In genomic region chr21:32411366-32412161, GRCh38 we compare ENCODE assay signal across 8 cellular contexts. TPM values are rescaled to one million over a fixed set of nuclear protein-coding genes. Genes with fewer than 3 reads are reported as not detected.
A peak's percentile ranks its signal among the peaks of the same experiment; 100 is the strongest.
DNase-seq lines count a peak whose midpoint lies in the region; ATAC-seq and TF ChIP-seq lines count a peak whose summit lies in the region.

No MANE protein-coding gene starts in this region.

- H3K9me3 ChIP-seq in esophagus muscularis mucosa (no peaks in the 10 kb centered on the region), muscle layer of colon (ENCODE audit: low read length) (no peaks in the 10 kb centered on the region)

- peak overlapping the region; percentile 66 to 89 (median 82) for H3K4me3 ChIP-seq in esophagus muscularis mucosa
- H3K4me3 ChIP-seq in muscle layer of colon (ENCODE audit: low read depth in 1 of 2, low read length in 2 of 2), result peak overlapping the region; percentile 84 to 86

- intact Hi-C loops in Calu3 (cut with micrococcal nuclease; ENCODE audit: unreplicated experiment) (no loop called here), esophagus muscularis mucosa (cut with DNase I) (loop anchor here (2.0 kb wide), 1 partner anchor 37 kb away; no protein-coding TSS in a partner anchor)

- peak; percentile 98 for TF ChIP-seq EP300 in esophagus muscularis mucosa (IDR thresholded peaks at IDR 0.05)

- H3K27me3 Mint-ChIP-seq in Calu3 (ENCODE audit: unreplicated experiment), result peaks cover 47% of the 10 kb centered on the region
- no peaks in the 10 kb centered on the region for H3K27me3 Mint-ChIP-seq in activated T-cell treated with anti-CD3 and anti-CD28 coated beads, Interleukin-2, amount 50 U/mL, for 24 hours

- no peaks in the 10 kb centered on the region for H3K9me3 Mint-ChIP-seq in Calu3 (ENCODE audit: low read depth, unreplicated experiment)
- no peaks in the 10 kb centered on the region for H3K9me3 Mint-ChIP-seq in activated T-cell treated with anti-CD3 and anti-CD28 coated beads, Interleukin-2, amount 50 U/mL, for 24 hours

- CTCF ChIA-PET in Calu3 (lab: Charles Lee), result interaction anchor here (0.6 kb wide), 1 partner anchor 64 kb away, joined by 7 read pairs; no protein-coding TSS in a partner anchor

- no peaks in the 10 kb centered on the region for H3K27me3 ChIP-seq in esophagus muscularis mucosa
- no peaks in the 10 kb centered on the region for H3K27me3 ChIP-seq in muscle layer of colon (ENCODE audit: control insufficient read depth in 1 of 2, insufficient read depth in 2 of 2, low read length in 2 of 2)

- peaks cover 10% of the 10 kb centered on the region for H3K36me3 Mint-ChIP-seq in Calu3 (ENCODE audit: insufficient read depth, unreplicated experiment)
- peaks cover 36% of the 10 kb centered on the region for H3K36me3 Mint-ChIP-seq in activated T-cell treated with anti-CD3 and anti-CD28 coated beads, Interleukin-2, amount 50 U/mL, for 24 hours (ENCODE audit: low read depth)

- H3K27ac Mint-ChIP-seq in Calu3 (ENCODE audit: unreplicated experiment), result no peak overlapping the region
- peak overlapping the region; percentile 96 for H3K27ac Mint-ChIP-seq in activated T-cell treated with anti-CD3 and anti-CD28 coated beads, Interleukin-2, amount 50 U/mL, for 24 hours

- peak overlapping the region; percentile 98 to 100 (median 99) for H3K27ac ChIP-seq in esophagus muscularis mucosa (replicated peaks in 1 of 4)
- peak overlapping the region; percentile 99 for H3K27ac ChIP-seq in muscle layer of colon (ENCODE audit: low read depth, low read length)

- DNase-seq in Calu3 (peak; percentile 45), NCI-H345 (lab: John Stamatoyannopoulos, UW) (peak; percentile 76), esophagus muscularis mucosa (ENCODE audit: extremely low spot score) (peak; percentile 96)
- DNase-seq in activated T-cell treated with anti-CD3 and anti-CD28 coated beads, Interleukin-2, amount 50 U/mL, for 24 hours, result peak; percentile 82
- peak; percentile 28 to 38 for DNase-seq in stimulated activated CD8-positive, alpha-beta memory T cell treated with anti-CD3 and anti-CD28 coated beads, Interleukin-4, amount 100 ng/mL, for 4 hours (ENCODE audit: low read depth in 2 of 2, low spot score in 1 of 2)

- H3K4me1 ChIP-seq in esophagus muscularis mucosa (peaks cover 31 to 63% (median 57%) of the 10 kb centered on the region in 4 donors), muscle layer of colon (ENCODE audit: insufficient read depth, low read length) (peaks cover 34% of the 10 kb centered on the region)

- no TSS peak for BruUV-seq in Calu3 (replicated peaks; lab: Mats Ljungman, UMichigan)

- H3K4me3 Mint-ChIP-seq in Calu3 (ENCODE audit: low read depth, unreplicated experiment), result peak overlapping the region; percentile 79
- peak overlapping the region; percentile 94 for H3K4me3 Mint-ChIP-seq in activated T-cell treated with anti-CD3 and anti-CD28 coated beads, Interleukin-2, amount 50 U/mL, for 24 hours

- no peak for ATAC-seq in HG03108 (IDR thresholded peaks at IDR 0.05; ENCODE audit: unreplicated experiment)
- ATAC-seq in HG03457 (IDR thresholded peaks at IDR 0.05; ENCODE audit: unreplicated experiment), result no peak

- peaks cover 14% of the 10 kb centered on the region for H3K4me1 Mint-ChIP-seq in Calu3 (ENCODE audit: low read depth, unreplicated experiment)
- H3K4me1 Mint-ChIP-seq in activated T-cell treated with anti-CD3 and anti-CD28 coated beads, Interleukin-2, amount 50 U/mL, for 24 hours (ENCODE audit: low read depth), result peaks cover 44% of the 10 kb centered on the region

- peaks cover 0 to 9% (median 0%) of the 10 kb centered on the region in 4 donors for H3K36me3 ChIP-seq in esophagus muscularis mucosa
- H3K36me3 ChIP-seq in muscle layer of colon (ENCODE audit: insufficient read depth, low read length), result no peaks in the 10 kb centered on the region

- peak; percentile 77 for TF ChIP-seq POLR2A in esophagus muscularis mucosa (IDR thresholded peaks at IDR 0.05; ENCODE audit: low read depth)

- TF ChIP-seq CTCF in Calu3 (IDR thresholded peaks at IDR 0.05; ENCODE audit: unreplicated experiment) (no peak), esophagus muscularis mucosa (IDR thresholded peaks at IDR 0.05) (no peak)

- WGBS in esophagus muscularis mucosa, result 6% methylated on average over 11 of the region's 63 CpGs

- H3K9ac ChIP-seq in muscle layer of colon (ENCODE audit: low read length), result peak overlapping the region; percentile 87

RNA-seq across cellular contexts. Expression of gene EVA1C, which starts 0.9 kb away (rescaled TPM):
- 1.4 and 3.1 TPM in 2 replicates for total RNA-seq in Calu3 (2022)
- total RNA-seq in esophagus muscularis mucosa, result 10 to 100 TPM; 49.8 to 86.6 (median 64.6) TPM

RNA-seq across cellular contexts. Expression of gene URB1, which starts 18.8 kb away (rescaled TPM):
- total RNA-seq in Calu3 (2022), result 16.5 and 19.2 TPM in 2 replicates
- 10 to 100 TPM; 14.1 to 31.0 (median 22.4) TPM for total RNA-seq in esophagus muscularis mucosa

Comparison
In these comparisons a context has a peak if more than half of its experiments do, and no peak if none do; other contexts are left out.
1. DNase-seq: peak in every context shown above with its lines; median percentile 96 in esophagus muscularis mucosa; 82 in activated T-cell treated with anti-CD3 and anti-CD28 coated beads, Interleukin-2, amount 50 U/mL, for 24 hours; 76 in NCI-H345; 45 in Calu3; 33 in stimulated activated CD8-positive, alpha-beta memory T cell treated with anti-CD3 and anti-CD28 coated beads, Interleukin-4, amount 100 ng/mL, for 4 hours.
2. RNA of gene EVA1C, which starts 0.9 kb away (total RNA-seq): 49.8 to 86.6 TPM in esophagus muscularis mucosa; 1.4 to 3.1 TPM in Calu3; every median in the first group is over 10 times any median in the second.